ENCODE assay signal across 28 cellular contexts in genomic region chr6:146550911-146551310, GRCh38. TPM values are rescaled to one million over a fixed set of nuclear protein-coding genes. Genes with fewer than 3 reads are reported as not detected.
DNase-seq lines count a peak whose midpoint lies in the region; ATAC-seq, FAIRE-seq and TF ChIP-seq lines count a peak whose summit lies in the region.
"Had no signal": no experiment of that assay in that cellular context is flagged by ENCODE, and none has a peak within 500 bp of the region (broad histone marks: within the 10 kb centered on the region; RNA-seq: fewer than 3 reads in every experiment).

No MANE protein-coding gene starts in this region.

- H3K27ac ChIP-seq in H1 (ENCODE audit: low read depth, low read length) (no peak overlapping the region), Karpas-422 (ENCODE audit: low read length) (no peak overlapping the region)
- H3K27ac ChIP-seq: cardiac muscle cell, heart left ventricle, neural progenitor cell, prostate gland, stomach had no signal

- POLR2A ChIA-PET in H1 (lab: Charles Lee; ENCODE audit: partially characterized antibody) = no interaction called here

- no peak overlapping the region for H3K14ac ChIP-seq in H1 (ENCODE audit: insufficient read length)

- H3K18ac ChIP-seq in H1 (ENCODE audit: extremely low read depth, low read length) = no peak overlapping the region

- H4K8ac ChIP-seq in H1 (ENCODE audit: extremely low read depth, insufficient read depth, low read length) = no peak overlapping the region

- no peak overlapping the region for H2BK5ac ChIP-seq in H1 (ENCODE audit: low read depth, low read length)

- no peak overlapping the region for H4K5ac ChIP-seq in H1 (ENCODE audit: insufficient read length, low read depth, low read length)

- BruUV-seq in Calu3 (replicated peaks; lab: Mats Ljungman, UMichigan) = no TSS peak

- CTCF ChIA-PET in Calu3 (lab: Charles Lee) = no interaction called here
- CTCF ChIA-PET in H1 (lab: Charles Lee; ENCODE audit: partially characterized antibody) = interaction anchor here (0.9 to 1.5 kb wide), 2 partner anchors 13 to 622 kb away, joined by 3 to 5 read pairs; no protein-coding TSS in a partner anchor

- H3K4ac ChIP-seq in H1 (replicated peaks; ENCODE audit: insufficient read length, low read depth, low read length) = no peak overlapping the region

- H3K4me1 ChIP-seq in H1 (replicated peaks in 1 of 4; ENCODE audit: control insufficient read depth in 3 of 4, insufficient read depth in 4 of 4, low read length in 3 of 4) (no peaks in the 10 kb centered on the region), Karpas-422 (ENCODE audit: low read length) (no peaks in the 10 kb centered on the region)
- H3K4me1 ChIP-seq: neural progenitor cell, prostate gland had no signal

- no peaks in the 10 kb centered on the region for H3K23me2 ChIP-seq in H1 (ENCODE audit: low read depth, low read length)

- no peak overlapping the region for H2BK12ac ChIP-seq in H1 (ENCODE audit: low read depth, low read length)

- TF ChIP-seq CTCF in Calu3 (IDR thresholded peaks at IDR 0.05; ENCODE audit: unreplicated experiment) (no peak), H1 (IDR thresholded peaks at IDR 0.05; ENCODE audit: control extremely low read depth in 1 of 3, insufficient read depth in 1 of 3, low read depth in 1 of 3, low read length in 3 of 3) (no peak)

- FAIRE-seq in H1 (lab: Jason Lieb, UNC) = no peak
- no peak for FAIRE-seq in GM19239 (lab: Jason Lieb, UNC)
- FAIRE-seq: small intestine had no signal

- H3K27me3 ChIP-seq in H1 (replicated peaks in 1 of 4; ENCODE audit: control insufficient read depth in 3 of 4, extremely low read depth in 1 of 4, insufficient read depth in 3 of 4, low read length in 3 of 4) (no peaks in the 10 kb centered on the region), Karpas-422 (ENCODE audit: low read length) (no peaks in the 10 kb centered on the region)
- H3K27me3 ChIP-seq: cardiac muscle cell, heart left ventricle, neural progenitor cell, stomach had no signal

- intact Hi-C loops in Calu3 (cut with micrococcal nuclease; ENCODE audit: unreplicated experiment) = no loop called here

- H3K9me3 ChIP-seq in H1 (ENCODE audit: insufficient read depth in 2 of 2, low read depth in 1 of 2, low read length in 1 of 2) (no peaks in the 10 kb centered on the region), Karpas-422 (ENCODE audit: low read length) (no peaks in the 10 kb centered on the region)
- H3K9me3 ChIP-seq: heart left ventricle, prostate gland, stomach had no signal

- no peaks in the 10 kb centered on the region for H4K20me1 ChIP-seq in H1 (replicated peaks in 1 of 2; ENCODE audit: control insufficient read depth in 1 of 2, insufficient read depth in 2 of 2, low read length in 2 of 2)
- no peaks in the 10 kb centered on the region for H4K20me1 ChIP-seq in Karpas-422 (ENCODE audit: insufficient read depth, low read depth, low read length)

- no peaks in the 10 kb centered on the region for H3K27me3 Mint-ChIP-seq in Calu3 (ENCODE audit: unreplicated experiment)
- H3K27me3 Mint-ChIP-seq: activated CD8-positive, alpha-beta memory T cell treated with anti-CD3 and anti-CD28 coated beads, Interleukin-2, amount 10 ng/mL, durations not matched to agents 7 days and 5 days; type B pancreatic cell had no signal

- no peak overlapping the region for H2AK5ac ChIP-seq in H1 (ENCODE audit: low read depth, low read length)

- 95% methylated on average over 6 of the region's 6 CpGs; no CpG with 5 or more reads in 1 of the 2 experiments for WGBS in H1 (ENCODE audit: extremely low coverage in 1 of 2, insufficient coverage in 1 of 2, insufficient read length in 1 of 2, insufficient replicate concordance in 2 of 2, low coverage in 1 of 2, low lambda C conversion rate in 2 of 2, missing lambda C conversion rate in 1 of 2), 2 experiments

- no peak for DNase-seq in Calu3
- DNase-seq in H1 (ENCODE audit: low read depth in 1 of 2, low spot score in 2 of 2) = no peak
- DNase-seq in left lobe of liver (ENCODE audit: low spot score) = no peak
- no peak for DNase-seq in Karpas-422
- no peak for DNase-seq in dermis blood vessel endothelial cell
- no peak for DNase-seq in activated gamma-delta T cell treated with Interleukin-2 at 50 U/mL for 16 hours
- no peak for DNase-seq in GM19239 (ENCODE audit: insufficient read length, low spot score)
- DNase-seq: activated CD4-positive, alpha-beta T cell treated with anti-CD3 and anti-CD28 coated beads for 4 hours; activated CD8-positive, alpha-beta memory T cell treated with anti-CD3 and anti-CD28 coated beads, Interleukin-2, amount 10 ng/mL, durations not matched to agents 7 days and 5 days; CD8-positive, alpha-beta memory T cell; DMS79 treated with DMSO at 0.1 percent for 48 hours; erythroblast; HCEC 1CT; NCI-H1436; NCI-H2171; NCI-H526; small intestine; stimulated activated CD4-positive, alpha-beta T cell treated with anti-CD3 and anti-CD28 coated beads, Interleukin-4, amount 100 ng/mL, for 24 hours; stomach; SW 1271 had no signal

- H3K79me1 ChIP-seq in H1 (ENCODE audit: low read depth, low read length) = no peaks in the 10 kb centered on the region

- ATAC-seq in left lobe of liver = peak; percentile 72
- ATAC-seq: activated CD8-positive, alpha-beta memory T cell treated with anti-CD3 and anti-CD28 coated beads, Interleukin-2, amount 10 ng/mL, durations not matched to agents 7 days and 5 days had no signal

- no peak for TF ChIP-seq RAD21 in Ishikawa (IDR thresholded peaks at IDR 0.05; ENCODE audit: low read depth)
- no peak for TF ChIP-seq RAD21 in H1 (IDR thresholded peaks at IDR 0.05 in 1 of 2, conservative IDR thresholded peaks at IDR 0.05 in 1 of 2; ENCODE audit: low read depth in 2 of 2, low read length in 2 of 2)

- H3K4me3 Mint-ChIP-seq in Calu3 (ENCODE audit: low read depth, unreplicated experiment) = peak overlapping the region; percentile 49
- H3K4me3 Mint-ChIP-seq: activated CD8-positive, alpha-beta memory T cell treated with anti-CD3 and anti-CD28 coated beads, Interleukin-2, amount 10 ng/mL, durations not matched to agents 7 days and 5 days; CD8-positive, alpha-beta memory T cell; neural progenitor cell; type B pancreatic cell had no signal

- no peak overlapping the region for H2BK15ac ChIP-seq in H1 (ENCODE audit: low read length)

- H3K36me3 ChIP-seq in H1 (ENCODE audit: control insufficient read depth in 2 of 4, insufficient read depth in 4 of 4, low read length in 3 of 4) = peaks cover 0 to 7% (median 1%) of the 10 kb centered on the region in 4 experiments; a peak in 3 of 8 replicates
- H3K36me3 ChIP-seq in Karpas-422 (ENCODE audit: insufficient read depth, low read length) = no peaks in the 10 kb centered on the region
- H3K36me3 ChIP-seq: neural progenitor cell, prostate gland had no signal

- no peaks in the 10 kb centered on the region for H3K9me2 ChIP-seq in Karpas-422 (replicated peaks; ENCODE audit: insufficient read depth, low read length)

- TF ChIP-seq EP300 in Ishikawa (IDR thresholded peaks at IDR 0.05; ENCODE audit: borderline replicate concordance) (no peak), H1 (IDR thresholded peaks at IDR 0.05; ENCODE audit: borderline replicate concordance in 1 of 2, low read depth in 2 of 2, low read length in 2 of 2) (no peak)

- peaks cover 22% of the 10 kb centered on the region for H3K36me3 Mint-ChIP-seq in Calu3 (ENCODE audit: insufficient read depth, unreplicated experiment)
- H3K36me3 Mint-ChIP-seq: activated CD8-positive, alpha-beta memory T cell treated with anti-CD3 and anti-CD28 coated beads, Interleukin-2, amount 10 ng/mL, durations not matched to agents 7 days and 5 days; CD8-positive, alpha-beta memory T cell had no signal

- no peak overlapping the region for H3K4me3 ChIP-seq in H1 (ENCODE audit: extremely low read depth in 1 of 4, insufficient read depth in 2 of 4, low read depth in 3 of 4, low read length in 4 of 4)
- H3K4me3 ChIP-seq in Karpas-422 (ENCODE audit: low read length) = no peak overlapping the region
- H3K4me3 ChIP-seq: cardiac muscle cell, heart left ventricle, neural progenitor cell, prostate gland, stomach had no signal

- no peak overlapping the region for H2BK20ac ChIP-seq in H1 (ENCODE audit: low read length)

- TF ChIP-seq POLR2A in H1 (IDR thresholded peaks at IDR 0.05; ENCODE audit: control extremely low read depth in 1 of 2, low read depth in 2 of 2, low read length in 2 of 2) = no peak

- H2AFZ ChIP-seq in H1 (ENCODE audit: low read length) (no peak overlapping the region), Karpas-422 (ENCODE audit: low read length) (no peak overlapping the region)
- H2AFZ ChIP-seq: neural progenitor cell had no signal

- H2BK120ac ChIP-seq in H1 (replicated peaks; ENCODE audit: low read depth, low read length) = no peak overlapping the region

- peak overlapping the region; percentile 69 for H3K27ac Mint-ChIP-seq in Calu3 (ENCODE audit: unreplicated experiment)
- H3K27ac Mint-ChIP-seq: activated CD8-positive, alpha-beta memory T cell treated with anti-CD3 and anti-CD28 coated beads, Interleukin-2, amount 10 ng/mL, durations not matched to agents 7 days and 5 days; activated T-helper 2 cell treated with anti-CD3 and anti-CD28 coated beads, Interferon-gamma antibody, Interleukin-2, Interleukin-4, amounts not matched to agents 10 μg/mL and 5 μg/mL and 100 μg/mL, durations not matched to agents 14 hours and 24 hours and 36 hours; CD8-positive, alpha-beta memory T cell; neural progenitor cell; type B pancreatic cell had no signal

- no peak overlapping the region for H3K23ac ChIP-seq in H1 (ENCODE audit: insufficient read length)

- H3K56ac ChIP-seq in H1 (replicated peaks; ENCODE audit: insufficient read length, low read depth, low read length) = no peak overlapping the region

- H3K79me2 ChIP-seq in H1 (ENCODE audit: control insufficient read depth in 1 of 2, insufficient read depth in 2 of 2, low read length in 2 of 2) (no peaks in the 10 kb centered on the region), Karpas-422 (ENCODE audit: low read length) (no peaks in the 10 kb centered on the region)

- no peak overlapping the region for H4K91ac ChIP-seq in H1 (replicated peaks; ENCODE audit: insufficient read length, low read length)

- H3K9me3 Mint-ChIP-seq in Calu3 (ENCODE audit: low read depth, unreplicated experiment) = no peaks in the 10 kb centered on the region
- H3K9me3 Mint-ChIP-seq: activated T-helper 2 cell treated with anti-CD3 and anti-CD28 coated beads, Interferon-gamma antibody, Interleukin-2, Interleukin-4, amounts not matched to agents 10 μg/mL and 5 μg/mL and 100 μg/mL, durations not matched to agents 14 hours and 24 hours and 36 hours; CD8-positive, alpha-beta memory T cell; neural progenitor cell; type B pancreatic cell had no signal

- H3K4me2 ChIP-seq in H1 (ENCODE audit: insufficient read depth in 1 of 2, low read depth in 2 of 2, low read length in 2 of 2) = no peak overlapping the region
- H3K4me2 ChIP-seq in Karpas-422 (ENCODE audit: low read depth, low read length, poor library complexity, severe bottlenecking) = no peak overlapping the region
- H3K4me2 ChIP-seq: neural progenitor cell had no signal

- H3K9ac ChIP-seq in H1 (replicated peaks in 1 of 4; ENCODE audit: extremely low read depth in 1 of 4, low read depth in 3 of 4, low read length in 3 of 4) (no peak overlapping the region), Karpas-422 (ENCODE audit: low read length) (no peak overlapping the region)
- H3K9ac ChIP-seq: neural progenitor cell had no signal

- H3K4me1 Mint-ChIP-seq in Calu3 (ENCODE audit: low read depth, unreplicated experiment) = no peaks in the 10 kb centered on the region
- H3K4me1 Mint-ChIP-seq: activated CD8-positive, alpha-beta memory T cell treated with anti-CD3 and anti-CD28 coated beads, Interleukin-2, amount 10 ng/mL, durations not matched to agents 7 days and 5 days; CD8-positive, alpha-beta memory T cell had no signal

RNA-seq across cellular contexts. Expression of gene RAB32, which starts 7.3 kb away (rescaled TPM):
- total RNA-seq in Calu3 (2022) (23.3 and 26.9 TPM in 2 replicates), left lobe of liver (13.6 TPM), dermis blood vessel endothelial cell (67.7 and 111 TPM in 2 replicates)
- total RNA-seq in H1 (2021; fragmentation: NEBNext Ultra II Directional; extraction: Animal tissue kit (Norgen Biotek cat#: 25700)) = 6.3 and 6.8 TPM in 2 replicates
- 2.0 and 3.9 TPM in 2 replicates for polyA plus RNA-seq in H1 (2011; rRNA removed)
- polyA plus RNA-seq in H1 (2011; cell fraction: cytosol; rRNA removed) = 3.7 TPM
- polyA plus RNA-seq in H1 (2011; cell fraction: nucleus; rRNA removed) = 2.2 TPM
- 3.2 to 5.3 TPM (median 4.9 TPM) in 4 replicates for polyA plus RNA-seq in H1 (2012, experiment 1 of 2)
- 10.1 TPM for polyA plus RNA-seq in H1 (2012, experiment 2 of 2)
- 3.2 TPM for polyA plus RNA-seq in H1 (2013, experiment 1 of 2)
- polyA plus RNA-seq in H1 (2013, experiment 2 of 2) = 3.3 TPM
- 2.1 and 2.6 TPM in 2 replicates for polyA minus RNA-seq in H1 (2011; rRNA and poly(A)+ RNA removed)
- polyA minus RNA-seq in H1 (2011; cell fraction: cytosol; rRNA and poly(A)+ RNA removed) = 2.2 TPM
- 2.5 TPM for polyA minus RNA-seq in H1 (2011; cell fraction: nucleus; rRNA and poly(A)+ RNA removed)
- not detected in 2 replicates for total RNA-seq in Karpas-422 (2014; rRNA removed; shearing (Covaris generic); ENCODE audit: low replicate concordance)

RNA-seq across cellular contexts. Expression of gene ADGB, which starts 47.9 kb away (rescaled TPM):
- not detected in 2 replicates for total RNA-seq in Calu3 (2022)
- total RNA-seq in H1 (2021; fragmentation: NEBNext Ultra II Directional; extraction: Animal tissue kit (Norgen Biotek cat#: 25700)) = not detected in 2 replicates
- not detected in 2 replicates for polyA plus RNA-seq in H1 (2011; rRNA removed)
- not detected for polyA plus RNA-seq in H1 (2011; cell fraction: cytosol; rRNA removed)
- polyA plus RNA-seq in H1 (2011; cell fraction: nucleus; rRNA removed) = not detected
- not detected in 4 replicates for polyA plus RNA-seq in H1 (2012, experiment 1 of 2)
- polyA plus RNA-seq in H1 (2012, experiment 2 of 2) = not detected
- polyA plus RNA-seq in H1 (2013, experiment 1 of 2) = not detected
- not detected for polyA plus RNA-seq in H1 (2013, experiment 2 of 2)
- polyA minus RNA-seq in H1 (2011; rRNA and poly(A)+ RNA removed) = not detected in 2 replicates
- not detected for polyA minus RNA-seq in H1 (2011; cell fraction: cytosol; rRNA and poly(A)+ RNA removed)
- not detected for polyA minus RNA-seq in H1 (2011; cell fraction: nucleus; rRNA and poly(A)+ RNA removed)
- not detected for total RNA-seq in left lobe of liver
- not detected in 2 replicates for total RNA-seq in Karpas-422 (2014; rRNA removed; shearing (Covaris generic); ENCODE audit: low replicate concordance)
- not detected in 2 replicates for total RNA-seq in dermis blood vessel endothelial cell
- total RNA-seq: activated CD8-positive, alpha-beta memory T cell treated with anti-CD3 and anti-CD28 coated beads, Interleukin-2, amount 10 ng/mL, durations not matched to agents 7 days and 5 days; activated T-helper 2 cell treated with anti-CD3 and anti-CD28 coated beads, Interferon-gamma antibody, Interleukin-2, Interleukin-4, amounts not matched to agents 10 μg/mL and 5 μg/mL and 100 μg/mL, durations not matched to agents 14 hours and 24 hours and 36 hours; cardiac muscle cell; heart left ventricle had no signal
- polyA plus RNA-seq: cardiac muscle cell; CD8-positive, alpha-beta memory T cell; heart left ventricle; liver; small intestine; stomach had no signal
